ENCODE assay signal across 2 cellular contexts in the genomic region with DNA sequence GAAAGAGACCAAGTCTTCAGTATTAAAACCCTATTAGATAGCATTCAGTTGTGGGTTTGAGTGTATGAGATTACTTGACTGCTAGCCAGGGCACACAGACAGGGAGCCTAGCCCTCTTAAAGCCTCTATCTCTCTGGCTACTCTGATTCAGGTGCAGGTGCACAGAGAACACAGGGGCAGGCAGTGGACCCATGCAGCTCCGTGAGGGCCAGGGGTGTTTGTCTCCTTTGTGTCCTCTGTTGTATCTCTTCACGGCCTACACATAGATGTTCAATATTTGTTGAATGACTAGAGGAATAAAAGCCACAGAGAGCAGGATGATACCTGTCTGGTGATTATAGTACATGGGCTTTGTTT.
TF ChIP-seq lines count a peak whose summit lies in the region.

No MANE protein-coding gene starts in this region.

TF ChIP-seq in GM23338, 12 proteins besides CTCF, POLR2A, EP300 and RAD21:
- TF ChIP-seq, protein P1, sequence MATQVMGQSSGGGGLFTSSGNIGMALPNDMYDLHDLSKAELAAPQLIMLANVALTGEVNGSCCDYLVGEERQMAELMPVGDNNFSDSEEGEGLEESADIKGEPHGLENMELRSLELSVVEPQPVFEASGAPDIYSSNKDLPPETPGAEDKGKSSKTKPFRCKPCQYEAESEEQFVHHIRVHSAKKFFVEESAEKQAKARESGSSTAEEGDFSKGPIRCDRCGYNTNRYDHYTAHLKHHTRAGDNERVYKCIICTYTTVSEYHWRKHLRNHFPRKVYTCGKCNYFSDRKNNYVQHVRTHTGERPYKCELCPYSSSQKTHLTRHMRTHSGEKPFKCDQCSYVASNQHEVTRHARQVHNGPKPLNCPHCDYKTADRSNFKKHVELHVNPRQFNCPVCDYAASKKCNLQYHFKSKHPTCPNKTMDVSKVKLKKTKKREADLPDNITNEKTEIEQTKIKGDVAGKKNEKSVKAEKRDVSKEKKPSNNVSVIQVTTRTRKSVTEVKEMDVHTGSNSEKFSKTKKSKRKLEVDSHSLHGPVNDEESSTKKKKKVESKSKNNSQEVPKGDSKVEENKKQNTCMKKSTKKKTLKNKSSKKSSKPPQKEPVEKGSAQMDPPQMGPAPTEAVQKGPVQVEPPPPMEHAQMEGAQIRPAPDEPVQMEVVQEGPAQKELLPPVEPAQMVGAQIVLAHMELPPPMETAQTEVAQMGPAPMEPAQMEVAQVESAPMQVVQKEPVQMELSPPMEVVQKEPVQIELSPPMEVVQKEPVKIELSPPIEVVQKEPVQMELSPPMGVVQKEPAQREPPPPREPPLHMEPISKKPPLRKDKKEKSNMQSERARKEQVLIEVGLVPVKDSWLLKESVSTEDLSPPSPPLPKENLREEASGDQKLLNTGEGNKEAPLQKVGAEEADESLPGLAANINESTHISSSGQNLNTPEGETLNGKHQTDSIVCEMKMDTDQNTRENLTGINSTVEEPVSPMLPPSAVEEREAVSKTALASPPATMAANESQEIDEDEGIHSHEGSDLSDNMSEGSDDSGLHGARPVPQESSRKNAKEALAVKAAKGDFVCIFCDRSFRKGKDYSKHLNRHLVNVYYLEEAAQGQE (IDR thresholded peaks at IDR 0.05; ENCODE audit: unreplicated experiment): no peak
- TF ChIP-seq EZH2phosphoT487 (IDR thresholded peaks at IDR 0.05; ENCODE audit: unreplicated experiment) (no peak), STAT1 (IDR thresholded peaks at IDR 0.05; ENCODE audit: unreplicated experiment) (no peak), EZH2 (IDR thresholded peaks at IDR 0.05; ENCODE audit: low read depth, unreplicated experiment) (no peak), JUNB (IDR thresholded peaks at IDR 0.05; ENCODE audit: unreplicated experiment) (no peak), POLR2AphosphoS5 (IDR thresholded peaks at IDR 0.05; ENCODE audit: low read depth) (no peak), ZNF331 (CRISPR knock-in tag; IDR thresholded peaks at IDR 0.05; ENCODE audit: low read depth) (no peak)
- TF ChIP-seq, protein P2, sequence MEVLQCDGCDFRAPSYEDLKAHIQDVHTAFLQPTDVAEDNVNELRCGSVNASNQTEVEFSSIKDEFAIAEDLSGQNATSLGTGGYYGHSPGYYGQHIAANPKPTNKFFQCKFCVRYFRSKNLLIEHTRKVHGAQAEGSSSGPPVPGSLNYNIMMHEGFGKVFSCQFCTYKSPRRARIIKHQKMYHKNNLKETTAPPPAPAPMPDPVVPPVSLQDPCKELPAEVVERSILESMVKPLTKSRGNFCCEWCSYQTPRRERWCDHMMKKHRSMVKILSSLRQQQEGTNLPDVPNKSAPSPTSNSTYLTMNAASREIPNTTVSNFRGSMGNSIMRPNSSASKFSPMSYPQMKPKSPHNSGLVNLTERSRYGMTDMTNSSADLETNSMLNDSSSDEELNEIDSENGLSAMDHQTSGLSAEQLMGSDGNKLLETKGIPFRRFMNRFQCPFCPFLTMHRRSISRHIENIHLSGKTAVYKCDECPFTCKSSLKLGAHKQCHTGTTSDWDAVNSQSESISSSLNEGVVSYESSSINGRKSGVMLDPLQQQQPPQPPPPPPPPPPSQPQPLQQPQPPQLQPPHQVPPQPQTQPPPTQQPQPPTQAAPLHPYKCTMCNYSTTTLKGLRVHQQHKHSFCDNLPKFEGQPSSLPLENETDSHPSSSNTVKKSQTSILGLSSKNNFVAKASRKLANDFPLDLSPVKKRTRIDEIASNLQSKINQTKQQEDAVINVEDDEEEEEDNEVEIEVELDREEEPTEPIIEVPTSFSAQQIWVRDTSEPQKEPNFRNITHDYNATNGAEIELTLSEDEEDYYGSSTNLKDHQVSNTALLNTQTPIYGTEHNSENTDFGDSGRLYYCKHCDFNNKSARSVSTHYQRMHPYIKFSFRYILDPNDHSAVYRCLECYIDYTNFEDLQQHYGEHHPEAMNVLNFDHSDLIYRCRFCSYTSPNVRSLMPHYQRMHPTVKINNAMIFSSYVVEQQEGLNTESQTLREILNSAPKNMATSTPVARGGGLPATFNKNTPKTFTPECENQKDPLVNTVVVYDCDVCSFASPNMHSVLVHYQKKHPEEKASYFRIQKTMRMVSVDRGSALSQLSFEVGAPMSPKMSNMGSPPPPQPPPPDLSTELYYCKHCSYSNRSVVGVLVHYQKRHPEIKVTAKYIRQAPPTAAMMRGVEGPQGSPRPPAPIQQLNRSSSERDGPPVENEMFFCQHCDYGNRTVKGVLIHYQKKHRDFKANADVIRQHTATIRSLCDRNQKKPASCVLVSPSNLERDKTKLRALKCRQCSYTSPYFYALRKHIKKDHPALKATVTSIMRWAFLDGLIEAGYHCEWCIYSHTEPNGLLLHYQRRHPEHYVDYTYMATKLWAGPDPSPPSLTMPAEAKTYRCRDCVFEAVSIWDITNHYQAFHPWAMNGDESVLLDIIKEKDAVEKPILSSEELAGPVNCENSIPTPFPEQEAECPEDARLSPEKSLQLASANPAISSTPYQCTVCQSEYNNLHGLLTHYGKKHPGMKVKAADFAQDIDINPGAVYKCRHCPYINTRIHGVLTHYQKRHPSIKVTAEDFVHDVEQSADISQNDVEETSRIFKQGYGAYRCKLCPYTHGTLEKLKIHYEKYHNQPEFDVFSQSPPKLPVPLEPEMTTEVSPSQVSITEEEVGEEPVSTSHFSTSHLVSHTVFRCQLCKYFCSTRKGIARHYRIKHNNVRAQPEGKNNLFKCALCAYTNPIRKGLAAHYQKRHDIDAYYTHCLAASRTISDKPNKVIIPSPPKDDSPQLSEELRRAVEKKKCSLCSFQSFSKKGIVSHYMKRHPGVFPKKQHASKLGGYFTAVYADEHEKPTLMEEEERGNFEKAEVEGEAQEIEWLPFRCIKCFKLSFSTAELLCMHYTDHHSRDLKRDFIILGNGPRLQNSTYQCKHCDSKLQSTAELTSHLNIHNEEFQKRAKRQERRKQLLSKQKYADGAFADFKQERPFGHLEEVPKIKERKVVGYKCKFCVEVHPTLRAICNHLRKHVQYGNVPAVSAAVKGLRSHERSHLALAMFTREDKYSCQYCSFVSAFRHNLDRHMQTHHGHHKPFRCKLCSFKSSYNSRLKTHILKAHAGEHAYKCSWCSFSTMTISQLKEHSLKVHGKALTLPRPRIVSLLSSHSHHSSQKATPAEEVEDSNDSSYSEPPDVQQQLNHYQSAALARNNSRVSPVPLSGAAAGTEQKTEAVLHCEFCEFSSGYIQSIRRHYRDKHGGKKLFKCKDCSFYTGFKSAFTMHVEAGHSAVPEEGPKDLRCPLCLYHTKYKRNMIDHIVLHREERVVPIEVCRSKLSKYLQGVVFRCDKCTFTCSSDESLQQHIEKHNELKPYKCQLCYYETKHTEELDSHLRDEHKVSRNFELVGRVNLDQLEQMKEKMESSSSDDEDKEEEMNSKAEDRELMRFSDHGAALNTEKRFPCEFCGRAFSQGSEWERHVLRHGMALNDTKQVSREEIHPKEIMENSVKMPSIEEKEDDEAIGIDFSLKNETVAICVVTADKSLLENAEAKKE (CRISPR knock-in tag; IDR thresholded peaks at IDR 0.05): no peak
TF ChIP-seq in GM23338: peak in this region for 0.

TF ChIP-seq in endothelial cell of umbilical vein, 7 proteins besides CTCF, POLR2A, EP300 and RAD21:
- TF ChIP-seq POLR2AphosphoS5 (IDR thresholded peaks at IDR 0.05; ENCODE audit: insufficient read depth, low read depth, low read length) (no peak), EZH2 (IDR thresholded peaks at IDR 0.05; ENCODE audit: borderline replicate concordance, low read depth, low read length, severe bottlenecking) (no peak), GATA2 (IDR thresholded peaks at IDR 0.05; ENCODE audit: insufficient read depth, insufficient read length, low read depth, low read length) (no peak)
